In the genomic region with DNA sequence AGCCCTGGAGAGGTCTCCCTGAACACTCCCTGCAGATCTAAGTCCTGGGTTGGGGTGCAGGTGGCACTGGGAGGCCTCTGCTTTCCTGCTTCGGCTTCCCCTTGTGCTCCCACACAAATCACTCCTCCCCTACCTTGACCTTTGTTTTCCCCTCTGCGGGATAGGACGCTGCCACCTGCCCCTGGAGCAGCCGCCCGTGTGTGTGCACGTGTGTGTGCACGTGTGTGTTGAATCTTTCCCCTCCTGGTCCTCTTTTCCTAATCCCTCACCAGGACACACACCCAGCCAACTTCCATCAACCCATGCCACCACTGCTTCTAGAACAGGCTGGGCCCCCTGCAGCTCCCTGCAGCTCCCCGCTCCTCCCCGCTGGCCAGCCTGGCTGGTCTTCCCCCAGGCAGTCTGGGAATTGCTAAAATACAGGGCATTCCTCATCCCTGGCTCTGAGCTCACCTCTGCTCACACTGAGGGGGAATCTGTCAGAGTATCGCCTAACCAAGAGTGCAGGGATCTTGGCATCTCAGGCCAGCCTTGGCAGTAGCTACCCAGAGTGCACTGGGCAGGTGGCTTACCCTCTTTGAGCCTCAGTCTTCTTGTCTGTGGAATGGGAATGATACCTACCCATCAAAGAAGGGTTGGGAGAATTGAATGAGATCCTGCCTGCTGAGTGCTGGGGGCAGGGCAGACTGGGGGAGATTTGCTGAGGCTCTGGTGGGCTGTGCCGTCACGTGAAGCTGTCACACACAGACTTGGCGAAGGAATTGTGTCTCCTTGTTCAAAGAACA, we compare ENCODE assay signal across 24 cellular contexts.
"Had no signal": no experiment of that assay in that cellular context is flagged by ENCODE, and none has a peak within 500 bp of the region (broad histone marks: within the 10 kb centered on the region; RNA-seq: fewer than 3 reads in every experiment).

No MANE protein-coding gene starts in this region.

- H3K4me3 ChIP-seq: breast epithelium, coronary artery, heart right ventricle, lower lobe of right lung, stomach, suprapubic skin, tibial nerve, uterus had no signal

- H3K4me1 ChIP-seq: breast epithelium, lower lobe of right lung, uterus had no signal

- H3K27ac Mint-ChIP-seq: activated naive CD8-positive, alpha-beta T cell treated with anti-CD3 and anti-CD28 coated beads for 36 hours; activated T-cell treated with anti-CD3 and anti-CD28 coated beads, Interleukin-2, amount 50 U/mL, for 24 hours; activated T-helper 17 cell treated with anti-CD3 and anti-CD28 coated beads, Interleukin-2, amount 50 U/mL, for 72 hours had no signal

- FAIRE-seq: astrocyte, kidney had no signal

- H3K27me3 Mint-ChIP-seq: activated naive CD8-positive, alpha-beta T cell treated with anti-CD3 and anti-CD28 coated beads for 36 hours; activated T-helper 17 cell treated with anti-CD3 and anti-CD28 coated beads, Interleukin-2, amount 50 U/mL, for 72 hours had no signal

- H3K9me3 ChIP-seq: uterus had no signal

- H3K27ac ChIP-seq: breast epithelium, coronary artery, epithelial cell of prostate, heart right ventricle, lower lobe of right lung, stomach, suprapubic skin, uterus had no signal

- ATAC-seq: activated T-helper 17 cell treated with anti-CD3 and anti-CD28 coated beads, Interleukin-2, amount 50 U/mL, for 72 hours; lower lobe of right lung; naive thymus-derived CD8-positive, alpha-beta T cell had no signal

- DNase-seq: activated CD4-positive, alpha-beta T cell treated with anti-CD3 and anti-CD28 coated beads, Interleukin-2, amount 50 U/mL, for 4 hours; activated CD8-positive, alpha-beta memory T cell treated with anti-CD3 and anti-CD28 coated beads for 24 hours; activated CD8-positive, alpha-beta memory T cell treated with anti-CD3 and anti-CD28 coated beads, Interleukin-2, amount 50 U/mL, for 4 hours; activated naive CD4-positive, alpha-beta T cell treated with Interleukin-2 at 50 U/mL for 16 hours; activated naive CD8-positive, alpha-beta T cell treated with anti-CD3 and anti-CD28 coated beads for 36 hours; activated T-cell treated with anti-CD3 and anti-CD28 coated beads, Interleukin-2, amount 50 U/mL, for 24 hours; foreskin fibroblast; heart right ventricle; lower lobe of right lung; stimulated activated CD4-positive, alpha-beta T cell treated with anti-CD3 and anti-CD28 coated beads, Interleukin-12 subunit alpha, Interleukin-12 subunit beta, amount 100 ng/mL, for 4 hours; stimulated activated CD4-positive, alpha-beta T cell treated with anti-CD3 and anti-CD28 coated beads, Interleukin-4, amount 100 ng/mL, for 4 hours; stomach; T-helper 1 cell; uterus had no signal

- H3K27me3 ChIP-seq: breast epithelium, heart right ventricle, stomach, suprapubic skin, tibial nerve, uterus had no signal

- H3K4me3 Mint-ChIP-seq: activated naive CD8-positive, alpha-beta T cell treated with anti-CD3 and anti-CD28 coated beads for 36 hours; activated T-cell treated with anti-CD3 and anti-CD28 coated beads, Interleukin-2, amount 50 U/mL, for 24 hours; activated T-helper 17 cell treated with anti-CD3 and anti-CD28 coated beads, Interleukin-2, amount 50 U/mL, for 72 hours; central memory CD8-positive, alpha-beta T cell; naive thymus-derived CD8-positive, alpha-beta T cell had no signal

- H3K4me1 Mint-ChIP-seq: activated naive CD8-positive, alpha-beta T cell treated with anti-CD3 and anti-CD28 coated beads for 36 hours; activated T-helper 17 cell treated with anti-CD3 and anti-CD28 coated beads, Interleukin-2, amount 50 U/mL, for 72 hours; central memory CD8-positive, alpha-beta T cell; naive thymus-derived CD8-positive, alpha-beta T cell had no signal

- H3K36me3 ChIP-seq: breast epithelium, heart right ventricle, lower lobe of right lung, suprapubic skin, uterus had no signal
